ENCODE assay signal across 1 cellular context in the genomic region with DNA sequence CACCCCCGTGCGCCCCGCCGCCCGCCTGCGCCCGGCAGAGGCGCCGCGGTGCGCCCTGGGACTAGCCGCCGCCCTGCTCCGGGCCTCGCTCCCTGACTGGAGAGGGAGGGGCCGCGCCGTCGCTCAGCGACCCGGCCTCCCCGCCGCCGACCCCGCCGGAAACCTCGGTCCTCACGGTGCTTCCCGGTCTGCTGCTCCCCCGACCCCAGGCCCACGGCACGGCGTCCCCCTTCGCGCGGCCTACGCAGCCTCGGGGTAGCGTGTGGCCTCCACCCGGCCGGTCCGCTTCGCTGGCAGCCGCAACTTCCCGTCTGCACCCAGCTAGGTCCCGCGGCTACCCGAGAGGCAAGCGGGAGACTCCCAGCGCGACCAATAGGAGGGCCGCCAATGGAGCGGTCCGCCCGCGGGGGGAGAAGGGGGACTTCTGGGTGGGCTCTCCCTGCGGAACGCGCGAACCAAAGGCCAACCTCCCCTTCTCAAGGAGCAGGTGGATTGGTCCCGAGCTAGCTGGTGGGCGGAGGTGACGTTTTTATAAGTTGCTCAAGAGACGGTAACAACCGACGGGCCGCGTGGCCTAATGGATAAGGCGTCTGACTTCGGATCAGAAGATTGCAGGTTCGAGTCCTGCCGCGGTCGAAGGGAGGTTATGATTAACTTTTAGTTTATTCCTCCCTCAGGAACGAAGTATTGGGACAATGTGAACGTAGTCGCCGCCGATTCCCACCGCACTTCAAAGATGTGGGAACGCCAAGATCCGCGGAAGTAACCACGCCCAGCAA.
TF ChIP-seq lines count a peak whose summit lies in the region.

A gene (minus strand): TSS at position 315 of the 779 bp plus-strand sequence. CDS start 1,070 bp downstream, outside the sequence.

TF ChIP-seq in HepG2, 621 proteins besides CTCF, POLR2A, EP300 and RAD21 (continued from another document and continues in another):
- TF ChIP-seq, protein P1, sequence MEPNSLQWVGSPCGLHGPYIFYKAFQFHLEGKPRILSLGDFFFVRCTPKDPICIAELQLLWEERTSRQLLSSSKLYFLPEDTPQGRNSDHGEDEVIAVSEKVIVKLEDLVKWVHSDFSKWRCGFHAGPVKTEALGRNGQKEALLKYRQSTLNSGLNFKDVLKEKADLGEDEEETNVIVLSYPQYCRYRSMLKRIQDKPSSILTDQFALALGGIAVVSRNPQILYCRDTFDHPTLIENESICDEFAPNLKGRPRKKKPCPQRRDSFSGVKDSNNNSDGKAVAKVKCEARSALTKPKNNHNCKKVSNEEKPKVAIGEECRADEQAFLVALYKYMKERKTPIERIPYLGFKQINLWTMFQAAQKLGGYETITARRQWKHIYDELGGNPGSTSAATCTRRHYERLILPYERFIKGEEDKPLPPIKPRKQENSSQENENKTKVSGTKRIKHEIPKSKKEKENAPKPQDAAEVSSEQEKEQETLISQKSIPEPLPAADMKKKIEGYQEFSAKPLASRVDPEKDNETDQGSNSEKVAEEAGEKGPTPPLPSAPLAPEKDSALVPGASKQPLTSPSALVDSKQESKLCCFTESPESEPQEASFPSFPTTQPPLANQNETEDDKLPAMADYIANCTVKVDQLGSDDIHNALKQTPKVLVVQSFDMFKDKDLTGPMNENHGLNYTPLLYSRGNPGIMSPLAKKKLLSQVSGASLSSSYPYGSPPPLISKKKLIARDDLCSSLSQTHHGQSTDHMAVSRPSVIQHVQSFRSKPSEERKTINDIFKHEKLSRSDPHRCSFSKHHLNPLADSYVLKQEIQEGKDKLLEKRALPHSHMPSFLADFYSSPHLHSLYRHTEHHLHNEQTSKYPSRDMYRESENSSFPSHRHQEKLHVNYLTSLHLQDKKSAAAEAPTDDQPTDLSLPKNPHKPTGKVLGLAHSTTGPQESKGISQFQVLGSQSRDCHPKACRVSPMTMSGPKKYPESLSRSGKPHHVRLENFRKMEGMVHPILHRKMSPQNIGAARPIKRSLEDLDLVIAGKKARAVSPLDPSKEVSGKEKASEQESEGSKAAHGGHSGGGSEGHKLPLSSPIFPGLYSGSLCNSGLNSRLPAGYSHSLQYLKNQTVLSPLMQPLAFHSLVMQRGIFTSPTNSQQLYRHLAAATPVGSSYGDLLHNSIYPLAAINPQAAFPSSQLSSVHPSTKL (CRISPR knock-in tag; IDR thresholded peaks at IDR 0.05) = no peak; the same call in 1 of the 2 replicates
- TF ChIP-seq CBX5 (CRISPR knock-in tag; IDR thresholded peaks at IDR 0.05; ENCODE audit: borderline replicate concordance) (peak; percentile 89; the same call in 1 of the 2 replicates), ZFP36L2 (CRISPR knock-in tag; IDR thresholded peaks at IDR 0.05) (peak; percentile 52; the same call in 1 of the 2 replicates), ZNF766 (CRISPR knock-in tag; IDR thresholded peaks at IDR 0.05; ENCODE audit: borderline replicate concordance) (peak; percentile 72), SOX6 (IDR thresholded peaks at IDR 0.05) (no peak), SOX6 (CRISPR knock-in tag; IDR thresholded peaks at IDR 0.05) (peak; percentile 85), ZFP41 (CRISPR knock-in tag; IDR thresholded peaks at IDR 0.05; ENCODE audit: borderline replicate concordance) (no peak), ZNF282 (IDR thresholded peaks at IDR 0.05; ENCODE audit: partially characterized antibody) (no peak), ZKSCAN1 (IDR thresholded peaks at IDR 0.05; ENCODE audit: low read length) (no peak), ZNF557 (CRISPR knock-in tag; IDR thresholded peaks at IDR 0.05) (0 out of 2 replicates have a peak, but pooled peaks have one; percentile 46), ZNF720 (CRISPR knock-in tag; IDR thresholded peaks at IDR 0.05) (no peak), HMGA1 (CRISPR knock-in tag; conservative IDR thresholded peaks at IDR 0.05) (no peak), ZNF121 (CRISPR knock-in tag; IDR thresholded peaks at IDR 0.05) (peak; percentile 63; the same call in 1 of the 2 replicates), PPARG (CRISPR knock-in tag; conservative IDR thresholded peaks at IDR 0.05) (peak; percentile 69), CREB1 (IDR thresholded peaks at IDR 0.05) (peak; percentile 78), CREB1 (CRISPR knock-in tag; IDR thresholded peaks at IDR 0.05) (peak; percentile 70), KDM5B (CRISPR knock-in tag; IDR thresholded peaks at IDR 0.05; ENCODE audit: borderline replicate concordance) (peak; percentile 68; the same call in 1 of the 2 replicates), ZNF224 (CRISPR knock-in tag; IDR thresholded peaks at IDR 0.05) (peak; percentile 71; the same call in 1 of the 2 replicates), HNRNPK (IDR thresholded peaks at IDR 0.05; ENCODE audit: low read depth, low read length, poor library complexity, severe bottlenecking) (peak; percentile 50), ZBTB20 (CRISPR knock-in tag; IDR thresholded peaks at IDR 0.05; ENCODE audit: borderline replicate concordance, low read depth) (peak; percentile 37; the same call in 1 of the 2 replicates), ZNF124 (CRISPR knock-in tag; IDR thresholded peaks at IDR 0.05) (no peak), ZFY (CRISPR knock-in tag; IDR thresholded peaks at IDR 0.05) (peak; percentile 100), GATAD1 (CRISPR knock-in tag; IDR thresholded peaks at IDR 0.05) (peak; percentile 85; the same call in 1 of the 2 replicates), GLI4 (CRISPR knock-in tag; IDR thresholded peaks at IDR 0.05; ENCODE audit: borderline replicate concordance) (0 out of 2 replicates have a peak, but pooled peaks have one; percentile 37), FOXM1 (CRISPR knock-in tag; IDR thresholded peaks at IDR 0.05) (no peak), ZNF761 (CRISPR knock-in tag; conservative IDR thresholded peaks at IDR 0.05) (no peak), ZBTB38 (CRISPR knock-in tag; IDR thresholded peaks at IDR 0.05) (peak; percentile 55; the same call in 1 of the 2 replicates), CHD4 (IDR thresholded peaks at IDR 0.05; ENCODE audit: borderline replicate concordance, low read length) (0 out of 2 replicates have a peak, but pooled peaks have one; percentile 18), GFI1 (CRISPR knock-in tag; IDR thresholded peaks at IDR 0.05; ENCODE audit: borderline replicate concordance) (peak; percentile 78), ZNF569 (CRISPR knock-in tag; IDR thresholded peaks at IDR 0.05; ENCODE audit: borderline replicate concordance) (no peak), ZNF589 (CRISPR knock-in tag; conservative IDR thresholded peaks at IDR 0.05) (0 out of 2 replicates have a peak, but pooled peaks have one; percentile 68)
- TF ChIP-seq, protein P2, sequence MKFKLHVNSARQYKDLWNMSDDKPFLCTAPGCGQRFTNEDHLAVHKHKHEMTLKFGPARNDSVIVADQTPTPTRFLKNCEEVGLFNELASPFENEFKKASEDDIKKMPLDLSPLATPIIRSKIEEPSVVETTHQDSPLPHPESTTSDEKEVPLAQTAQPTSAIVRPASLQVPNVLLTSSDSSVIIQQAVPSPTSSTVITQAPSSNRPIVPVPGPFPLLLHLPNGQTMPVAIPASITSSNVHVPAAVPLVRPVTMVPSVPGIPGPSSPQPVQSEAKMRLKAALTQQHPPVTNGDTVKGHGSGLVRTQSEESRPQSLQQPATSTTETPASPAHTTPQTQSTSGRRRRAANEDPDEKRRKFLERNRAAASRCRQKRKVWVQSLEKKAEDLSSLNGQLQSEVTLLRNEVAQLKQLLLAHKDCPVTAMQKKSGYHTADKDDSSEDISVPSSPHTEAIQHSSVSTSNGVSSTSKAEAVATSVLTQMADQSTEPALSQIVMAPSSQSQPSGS (CRISPR knock-in tag; IDR thresholded peaks at IDR 0.05) = peak; percentile 92
- TF ChIP-seq, protein P3, sequence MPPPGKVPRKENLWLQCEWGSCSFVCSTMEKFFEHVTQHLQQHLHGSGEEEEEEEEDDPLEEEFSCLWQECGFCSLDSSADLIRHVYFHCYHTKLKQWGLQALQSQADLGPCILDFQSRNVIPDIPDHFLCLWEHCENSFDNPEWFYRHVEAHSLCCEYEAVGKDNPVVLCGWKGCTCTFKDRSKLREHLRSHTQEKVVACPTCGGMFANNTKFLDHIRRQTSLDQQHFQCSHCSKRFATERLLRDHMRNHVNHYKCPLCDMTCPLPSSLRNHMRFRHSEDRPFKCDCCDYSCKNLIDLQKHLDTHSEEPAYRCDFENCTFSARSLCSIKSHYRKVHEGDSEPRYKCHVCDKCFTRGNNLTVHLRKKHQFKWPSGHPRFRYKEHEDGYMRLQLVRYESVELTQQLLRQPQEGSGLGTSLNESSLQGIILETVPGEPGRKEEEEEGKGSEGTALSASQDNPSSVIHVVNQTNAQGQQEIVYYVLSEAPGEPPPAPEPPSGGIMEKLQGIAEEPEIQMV (CRISPR knock-in tag; IDR thresholded peaks at IDR 0.05; ENCODE audit: low read depth) = peak; percentile 55
- TF ChIP-seq, protein P4, sequence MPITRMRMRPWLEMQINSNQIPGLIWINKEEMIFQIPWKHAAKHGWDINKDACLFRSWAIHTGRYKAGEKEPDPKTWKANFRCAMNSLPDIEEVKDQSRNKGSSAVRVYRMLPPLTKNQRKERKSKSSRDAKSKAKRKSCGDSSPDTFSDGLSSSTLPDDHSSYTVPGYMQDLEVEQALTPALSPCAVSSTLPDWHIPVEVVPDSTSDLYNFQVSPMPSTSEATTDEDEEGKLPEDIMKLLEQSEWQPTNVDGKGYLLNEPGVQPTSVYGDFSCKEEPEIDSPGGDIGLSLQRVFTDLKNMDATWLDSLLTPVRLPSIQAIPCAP (CRISPR knock-in tag; IDR thresholded peaks at IDR 0.05; ENCODE audit: low read depth) = no peak
- TF ChIP-seq, protein P5, sequence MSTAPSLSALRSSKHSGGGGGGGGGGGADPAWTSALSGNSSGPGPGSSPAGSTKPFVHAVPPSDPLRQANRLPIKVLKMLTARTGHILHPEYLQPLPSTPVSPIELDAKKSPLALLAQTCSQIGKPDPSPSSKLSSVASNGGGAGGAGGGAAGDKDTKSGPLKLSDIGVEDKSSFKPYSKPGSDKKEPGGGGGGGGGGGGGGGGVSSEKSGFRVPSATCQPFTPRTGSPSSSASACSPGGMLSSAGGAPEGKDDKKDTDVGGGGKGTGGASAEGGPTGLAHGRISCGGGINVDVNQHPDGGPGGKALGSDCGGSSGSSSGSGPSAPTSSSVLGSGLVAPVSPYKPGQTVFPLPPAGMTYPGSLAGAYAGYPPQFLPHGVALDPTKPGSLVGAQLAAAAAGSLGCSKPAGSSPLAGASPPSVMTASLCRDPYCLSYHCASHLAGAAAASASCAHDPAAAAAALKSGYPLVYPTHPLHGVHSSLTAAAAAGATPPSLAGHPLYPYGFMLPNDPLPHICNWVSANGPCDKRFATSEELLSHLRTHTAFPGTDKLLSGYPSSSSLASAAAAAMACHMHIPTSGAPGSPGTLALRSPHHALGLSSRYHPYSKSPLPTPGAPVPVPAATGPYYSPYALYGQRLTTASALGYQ (CRISPR knock-in tag; IDR thresholded peaks at IDR 0.05) = peak; percentile 82
- TF ChIP-seq, protein P6, sequence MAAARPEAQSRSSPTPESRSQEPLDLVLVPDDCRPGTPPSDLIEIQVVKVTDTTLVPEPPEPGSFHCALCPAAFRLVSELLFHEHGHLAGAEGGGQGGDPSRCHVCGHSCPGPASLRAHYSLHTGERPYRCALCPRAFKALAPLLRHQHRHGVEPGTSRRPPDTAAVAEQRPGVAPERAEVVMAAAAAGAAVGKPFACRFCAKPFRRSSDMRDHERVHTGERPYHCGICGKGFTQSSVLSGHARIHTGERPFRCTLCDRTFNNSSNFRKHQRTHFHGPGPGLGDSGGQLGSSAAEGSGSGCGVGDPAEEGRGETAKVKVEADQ (CRISPR knock-in tag; IDR thresholded peaks at IDR 0.05; ENCODE audit: borderline replicate concordance) = peak; percentile 95
- TF ChIP-seq, protein P7, sequence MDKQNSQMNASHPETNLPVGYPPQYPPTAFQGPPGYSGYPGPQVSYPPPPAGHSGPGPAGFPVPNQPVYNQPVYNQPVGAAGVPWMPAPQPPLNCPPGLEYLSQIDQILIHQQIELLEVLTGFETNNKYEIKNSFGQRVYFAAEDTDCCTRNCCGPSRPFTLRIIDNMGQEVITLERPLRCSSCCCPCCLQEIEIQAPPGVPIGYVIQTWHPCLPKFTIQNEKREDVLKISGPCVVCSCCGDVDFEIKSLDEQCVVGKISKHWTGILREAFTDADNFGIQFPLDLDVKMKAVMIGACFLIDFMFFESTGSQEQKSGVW (CRISPR knock-in tag; IDR thresholded peaks at IDR 0.05; ENCODE audit: borderline replicate concordance) = no peak
- TF ChIP-seq, protein P8, sequence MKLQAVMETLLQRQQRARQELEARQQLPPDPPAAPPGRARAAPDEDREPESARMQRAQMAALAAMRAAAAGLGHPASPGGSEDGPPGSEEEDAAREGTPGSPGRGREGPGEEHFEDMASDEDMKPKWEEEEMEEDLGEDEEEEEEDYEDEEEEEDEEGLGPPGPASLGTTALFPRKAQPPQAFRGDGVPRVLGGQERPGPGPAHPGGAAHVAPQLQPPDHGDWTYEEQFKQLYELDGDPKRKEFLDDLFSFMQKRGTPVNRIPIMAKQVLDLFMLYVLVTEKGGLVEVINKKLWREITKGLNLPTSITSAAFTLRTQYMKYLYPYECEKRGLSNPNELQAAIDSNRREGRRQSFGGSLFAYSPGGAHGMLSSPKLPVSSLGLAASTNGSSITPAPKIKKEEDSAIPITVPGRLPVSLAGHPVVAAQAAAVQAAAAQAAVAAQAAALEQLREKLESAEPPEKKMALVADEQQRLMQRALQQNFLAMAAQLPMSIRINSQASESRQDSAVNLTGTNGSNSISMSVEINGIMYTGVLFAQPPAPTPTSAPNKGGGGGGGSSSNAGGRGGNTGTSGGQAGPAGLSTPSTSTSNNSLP (IDR thresholded peaks at IDR 0.05; ENCODE audit: low read depth, low read length) = peak; percentile 78
- TF ChIP-seq, protein P9, sequence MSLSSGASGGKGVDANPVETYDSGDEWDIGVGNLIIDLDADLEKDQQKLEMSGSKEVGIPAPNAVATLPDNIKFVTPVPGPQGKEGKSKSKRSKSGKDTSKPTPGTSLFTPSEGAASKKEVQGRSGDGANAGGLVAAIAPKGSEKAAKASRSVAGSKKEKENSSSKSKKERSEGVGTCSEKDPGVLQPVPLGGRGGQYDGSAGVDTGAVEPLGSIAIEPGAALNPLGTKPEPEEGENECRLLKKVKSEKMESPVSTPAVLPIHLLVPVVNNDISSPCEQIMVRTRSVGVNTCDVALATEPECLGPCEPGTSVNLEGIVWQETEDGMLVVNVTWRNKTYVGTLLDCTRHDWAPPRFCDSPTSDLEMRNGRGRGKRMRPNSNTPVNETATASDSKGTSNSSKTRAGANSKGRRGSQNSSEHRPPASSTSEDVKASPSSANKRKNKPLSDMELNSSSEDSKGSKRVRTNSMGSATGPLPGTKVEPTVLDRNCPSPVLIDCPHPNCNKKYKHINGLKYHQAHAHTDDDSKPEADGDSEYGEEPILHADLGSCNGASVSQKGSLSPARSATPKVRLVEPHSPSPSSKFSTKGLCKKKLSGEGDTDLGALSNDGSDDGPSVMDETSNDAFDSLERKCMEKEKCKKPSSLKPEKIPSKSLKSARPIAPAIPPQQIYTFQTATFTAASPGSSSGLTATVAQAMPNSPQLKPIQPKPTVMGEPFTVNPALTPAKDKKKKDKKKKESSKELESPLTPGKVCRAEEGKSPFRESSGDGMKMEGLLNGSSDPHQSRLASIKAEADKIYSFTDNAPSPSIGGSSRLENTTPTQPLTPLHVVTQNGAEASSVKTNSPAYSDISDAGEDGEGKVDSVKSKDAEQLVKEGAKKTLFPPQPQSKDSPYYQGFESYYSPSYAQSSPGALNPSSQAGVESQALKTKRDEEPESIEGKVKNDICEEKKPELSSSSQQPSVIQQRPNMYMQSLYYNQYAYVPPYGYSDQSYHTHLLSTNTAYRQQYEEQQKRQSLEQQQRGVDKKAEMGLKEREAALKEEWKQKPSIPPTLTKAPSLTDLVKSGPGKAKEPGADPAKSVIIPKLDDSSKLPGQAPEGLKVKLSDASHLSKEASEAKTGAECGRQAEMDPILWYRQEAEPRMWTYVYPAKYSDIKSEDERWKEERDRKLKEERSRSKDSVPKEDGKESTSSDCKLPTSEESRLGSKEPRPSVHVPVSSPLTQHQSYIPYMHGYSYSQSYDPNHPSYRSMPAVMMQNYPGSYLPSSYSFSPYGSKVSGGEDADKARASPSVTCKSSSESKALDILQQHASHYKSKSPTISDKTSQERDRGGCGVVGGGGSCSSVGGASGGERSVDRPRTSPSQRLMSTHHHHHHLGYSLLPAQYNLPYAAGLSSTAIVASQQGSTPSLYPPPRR (CRISPR knock-in tag; IDR thresholded peaks at IDR 0.05; ENCODE audit: borderline replicate concordance) = peak; percentile 37; the same call in 1 of the 2 replicates
